ENCODE assay signal across 26 cellular contexts in the genomic region with DNA sequence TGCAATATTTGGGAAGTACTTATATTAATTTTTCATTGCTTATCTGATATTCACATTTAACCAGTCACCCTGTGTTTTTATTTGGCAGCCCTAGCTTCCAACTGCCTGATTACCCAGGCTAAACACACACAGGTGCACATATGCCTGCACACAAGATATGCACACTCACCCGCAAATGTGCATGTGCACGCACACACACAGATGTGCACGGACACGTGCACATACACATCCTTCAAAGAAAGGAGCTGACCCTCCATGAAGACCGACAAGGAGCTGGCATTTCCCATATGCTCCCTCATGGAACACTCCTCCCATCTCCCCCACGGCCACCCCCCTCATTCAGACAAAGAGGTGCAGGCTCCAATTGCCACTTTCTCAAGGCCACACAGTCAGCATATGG.
DNase-seq lines count a peak whose midpoint lies in the region; FAIRE-seq and TF ChIP-seq lines count a peak whose summit lies in the region.
"Had no signal": no experiment of that assay in that cellular context is flagged by ENCODE, and none has a peak within 500 bp of the region (broad histone marks: within the 10 kb centered on the region; RNA-seq: fewer than 3 reads in every experiment).

No MANE protein-coding gene starts in this region.

- peaks cover 3% of the 10 kb centered on the region for H3K79me1 ChIP-seq in neuronal stem cell (ENCODE audit: low read depth, low read length)

- H3K9me3 Mint-ChIP-seq in glutamatergic neuron (ENCODE audit: unreplicated experiment): peaks cover 24% of the 10 kb centered on the region
- H3K9me3 Mint-ChIP-seq: CD4-positive, alpha-beta memory T cell; CD4-positive, CD25-positive, alpha-beta regulatory T cell; CD8-positive, alpha-beta memory T cell had no signal

- H3K27me3 Mint-ChIP-seq in glutamatergic neuron (ENCODE audit: unreplicated experiment): peaks cover 13% of the 10 kb centered on the region

- TF ChIP-seq CTCF in glutamatergic neuron (IDR thresholded peaks at IDR 0.05; ENCODE audit: partially characterized antibody, unreplicated experiment): no peak

- no peak overlapping the region for H2BK12ac ChIP-seq in neuronal stem cell (ENCODE audit: low read length)

- no peaks in the 10 kb centered on the region for H3K9me3 ChIP-seq in neuronal stem cell (replicated peaks in 1 of 2; ENCODE audit: control insufficient read depth in 2 of 2, insufficient read depth in 1 of 2, low read depth in 1 of 2, low read length in 2 of 2)
- H3K9me3 ChIP-seq: BE2C, BLaER1 had no signal

- H3K27ac ChIP-seq in neuronal stem cell (replicated peaks; ENCODE audit: low read length): no peak overlapping the region
- H3K27ac ChIP-seq: BLaER1 had no signal

- DNase-seq in glutamatergic neuron: no peak
- DNase-seq in neuronal stem cell (ENCODE audit: low spot score): no peak
- no peak for DNase-seq in urothelium cell line (ENCODE audit: low spot score)
- no peak for DNase-seq in NCI-H446 (lab: John Stamatoyannopoulos, UW)
- no peak for DNase-seq in activated naive CD4-positive, alpha-beta T cell (lab: John Stamatoyannopoulos, UW)
- DNase-seq: 8988T; ACHN; BE2C; C1 segment of cervical spinal cord; CD4-positive, alpha-beta memory T cell; CD4-positive, CD25-positive, alpha-beta regulatory T cell; CD8-positive, alpha-beta memory T cell; COR-L47; DMS 273 treated with DMSO at 0.1 percent for 48 hours; DMS153; DMS53; DMS79; DND-41; EL; GDM1 had no signal

- no peak overlapping the region for H3K4me3 ChIP-seq in neuronal stem cell (ENCODE audit: low read length in 2 of 2)
- H3K4me3 ChIP-seq: BLaER1, GM12878 had no signal

- no peak overlapping the region for H4K91ac ChIP-seq in neuronal stem cell (ENCODE audit: low read depth, low read length, poor library complexity)

- no peaks in the 10 kb centered on the region for H3K36me3 Mint-ChIP-seq in glutamatergic neuron (ENCODE audit: unreplicated experiment)
- H3K36me3 Mint-ChIP-seq: CD14-positive monocyte; CD4-positive, alpha-beta memory T cell; CD4-positive, CD25-positive, alpha-beta regulatory T cell; CD8-positive, alpha-beta memory T cell had no signal

- peak overlapping the region; percentile 17 for H3K14ac ChIP-seq in neuronal stem cell (ENCODE audit: low read length)

- no peak overlapping the region for H3K9ac ChIP-seq in neuronal stem cell (ENCODE audit: low read depth, low read length, poor library complexity)
- H3K9ac ChIP-seq: BLaER1 had no signal

- H2AK5ac ChIP-seq in neuronal stem cell (ENCODE audit: low read depth, low read length): no peak overlapping the region

- no peak overlapping the region for H3K18ac ChIP-seq in neuronal stem cell (ENCODE audit: low read length)

- H3K36me3 ChIP-seq in neuronal stem cell (replicated peaks in 1 of 2; ENCODE audit: control insufficient read depth in 2 of 2, insufficient read depth in 2 of 2, low read length in 2 of 2): no peaks in the 10 kb centered on the region
- H3K36me3 ChIP-seq: BE2C, BLaER1 had no signal

- H3K23ac ChIP-seq in neuronal stem cell (ENCODE audit: low read depth, low read length, poor library complexity): no peak overlapping the region

- H3K4me1 Mint-ChIP-seq in glutamatergic neuron (ENCODE audit: low read depth, unreplicated experiment): peaks cover 64% of the 10 kb centered on the region
- H3K4me1 Mint-ChIP-seq: CD14-positive monocyte; CD4-positive, alpha-beta memory T cell; CD4-positive, CD25-positive, alpha-beta regulatory T cell; CD8-positive, alpha-beta memory T cell had no signal

- no CpG with 5 or more reads among the region's 6 CpGs for WGBS in neuronal stem cell (ENCODE audit: extremely low coverage in 2 of 2, insufficient read length in 2 of 2, insufficient replicate concordance in 1 of 2), 2 donors

- no peak overlapping the region for H3K4me2 ChIP-seq in neuronal stem cell (ENCODE audit: insufficient read depth, low read length, poor library complexity, severe bottlenecking)
- H3K4me2 ChIP-seq: BLaER1 had no signal

- H3K4me1 ChIP-seq in neuronal stem cell (ENCODE audit: control insufficient read depth in 2 of 2, insufficient read depth in 1 of 2, low read depth in 1 of 2, low read length in 2 of 2): peaks cover 0 to 14% of the 10 kb centered on the region in 2 donors
- H3K4me1 ChIP-seq: BE2C had no signal

- no peak overlapping the region for H2AFZ ChIP-seq in neuronal stem cell (ENCODE audit: low read length)

- FAIRE-seq in urothelium cell line (lab: Jason Lieb, UNC): peak; percentile 32
- FAIRE-seq: A204.1, GM12878, GM12892, GM18507 had no signal

- peaks cover 0 to 42% (median 0%) of the 10 kb centered on the region in 3 experiments for H3K27me3 ChIP-seq in neuronal stem cell (ENCODE audit: control insufficient read depth in 3 of 3, insufficient read depth in 3 of 3, low read depth in 1 of 3, low read length in 3 of 3)

- H2BK15ac ChIP-seq in neuronal stem cell (ENCODE audit: low read length): no peak overlapping the region

- H2BK120ac ChIP-seq in neuronal stem cell (ENCODE audit: low read depth, low read length): no peak overlapping the region

- no peak overlapping the region for H2BK5ac ChIP-seq in neuronal stem cell (ENCODE audit: low read length)

- peak overlapping the region; percentile 65 for H3K4me3 Mint-ChIP-seq in glutamatergic neuron (ENCODE audit: unreplicated experiment)
- H3K4me3 Mint-ChIP-seq: CD4-positive, alpha-beta memory T cell; CD4-positive, CD25-positive, alpha-beta regulatory T cell; CD8-positive, alpha-beta memory T cell had no signal

- no peak overlapping the region for H3K4ac ChIP-seq in neuronal stem cell (ENCODE audit: low read length)

- peak overlapping the region; percentile 92 for H3K27ac Mint-ChIP-seq in glutamatergic neuron (ENCODE audit: unreplicated experiment)
- H3K27ac Mint-ChIP-seq: CD4-positive, CD25-positive, alpha-beta regulatory T cell had no signal

- H4K8ac ChIP-seq in neuronal stem cell (ENCODE audit: low read depth, low read length): no peak overlapping the region
